1 cellular context compared by ENCODE assay signal in the genomic region with DNA sequence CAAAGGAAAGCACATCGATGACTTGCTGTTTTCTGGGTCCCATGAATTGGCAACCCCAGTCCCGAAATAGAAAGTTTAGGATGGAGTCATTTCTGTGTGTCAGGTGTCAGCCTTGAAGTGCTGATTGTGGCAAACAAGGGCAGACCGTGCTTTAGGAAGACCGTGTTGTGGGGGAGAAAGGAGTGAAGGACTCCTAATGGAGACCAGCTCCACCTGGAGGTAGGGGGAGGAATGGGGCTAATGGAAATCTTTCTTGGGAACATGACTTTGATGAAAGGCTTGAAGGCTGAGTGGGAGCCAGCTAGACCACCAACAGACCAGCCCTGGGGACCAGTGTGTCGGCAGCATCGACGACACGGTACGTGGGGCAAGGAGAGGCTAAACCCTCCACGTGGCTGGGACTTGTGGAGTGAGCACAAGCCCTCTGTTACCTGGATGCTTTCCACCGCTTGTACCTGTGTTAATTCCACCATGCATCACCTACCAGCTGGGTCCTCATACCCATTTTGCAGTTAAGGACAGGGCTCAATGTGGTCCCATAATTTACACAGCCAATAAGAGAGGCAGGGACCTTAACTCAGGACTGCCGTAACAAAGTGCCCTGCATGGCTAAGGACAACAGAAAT.
TF ChIP-seq lines count a peak whose summit lies in the region.

No MANE protein-coding gene starts in this region.

TF ChIP-seq in HepG2, 621 proteins besides CTCF, POLR2A, EP300 and RAD21 (continued from another document and continues in another):
- TF ChIP-seq KDM1A (CRISPR knock-in tag; IDR thresholded peaks at IDR 0.05) (no peak), ERF (CRISPR knock-in tag; IDR thresholded peaks at IDR 0.05) (peak; percentile 90), PAX8 (CRISPR knock-in tag; IDR thresholded peaks at IDR 0.05; ENCODE audit: borderline replicate concordance) (no peak), ZBTB14 (CRISPR knock-in tag; IDR thresholded peaks at IDR 0.05) (no peak), CCAR2 (optimal IDR thresholded peaks at IDR 0.05; ENCODE audit: low read depth, low read length) (no peak), ZFP36 (IDR thresholded peaks at IDR 0.05; ENCODE audit: borderline replicate concordance, low read depth, low read length, partially characterized antibody) (no peak), GTF2F1 (IDR thresholded peaks at IDR 0.05; ENCODE audit: low read length) (0 out of 2 replicates have a peak, but pooled peaks have one; percentile 34), ISL2 (CRISPR knock-in tag; IDR thresholded peaks at IDR 0.05) (no peak), ZNF101 (CRISPR knock-in tag; IDR thresholded peaks at IDR 0.05; ENCODE audit: borderline replicate concordance, low read depth) (no peak), ZNF142 (CRISPR knock-in tag; IDR thresholded peaks at IDR 0.05) (no peak), KDM4B (CRISPR knock-in tag; IDR thresholded peaks at IDR 0.05) (peak; percentile 41; the same call in 1 of the 2 replicates), KDM5A (IDR thresholded peaks at IDR 0.05; ENCODE audit: borderline replicate concordance, low read length) (no peak), MED1 (CRISPR knock-in tag; IDR thresholded peaks at IDR 0.05) (no peak), ARHGAP35 (CRISPR knock-in tag; IDR thresholded peaks at IDR 0.05; ENCODE audit: borderline replicate concordance) (no peak), REPIN1 (CRISPR knock-in tag; IDR thresholded peaks at IDR 0.05; ENCODE audit: borderline replicate concordance, low read depth) (0 out of 2 replicates have a peak, but pooled peaks have one; percentile 46), CREB1 (IDR thresholded peaks at IDR 0.05) (no peak), CREB1 (CRISPR knock-in tag; IDR thresholded peaks at IDR 0.05) (no peak), PBX2 (CRISPR knock-in tag; IDR thresholded peaks at IDR 0.05) (no peak), ZBTB43 (CRISPR knock-in tag; conservative IDR thresholded peaks at IDR 0.05) (no peak), NKX3-1 (CRISPR knock-in tag; IDR thresholded peaks at IDR 0.05) (no peak), KLF12 (CRISPR knock-in tag; IDR thresholded peaks at IDR 0.05; ENCODE audit: borderline replicate concordance) (no peak), ZNF432 (CRISPR knock-in tag; IDR thresholded peaks at IDR 0.05; ENCODE audit: borderline replicate concordance) (no peak), ETV5 (CRISPR knock-in tag; IDR thresholded peaks at IDR 0.05; ENCODE audit: borderline replicate concordance) (no peak), DNMT1 (CRISPR knock-in tag; IDR thresholded peaks at IDR 0.05) (no peak), ZC3H13 (CRISPR knock-in tag; IDR thresholded peaks at IDR 0.05) (no peak; the same call in 1 of the 2 replicates), ZNF75D (CRISPR knock-in tag; IDR thresholded peaks at IDR 0.05; ENCODE audit: borderline replicate concordance) (no peak), ZNF644 (CRISPR knock-in tag; IDR thresholded peaks at IDR 0.05; ENCODE audit: low read depth) (no peak), GATA4 (IDR thresholded peaks at IDR 0.05; ENCODE audit: borderline replicate concordance, low read depth) (no peak), FOXO1 (CRISPR knock-in tag; IDR thresholded peaks at IDR 0.05) (0 out of 2 replicates have a peak, but pooled peaks have one; percentile 40), ZKSCAN5 (CRISPR knock-in tag; IDR thresholded peaks at IDR 0.05) (no peak), ZNF747 (CRISPR knock-in tag; IDR thresholded peaks at IDR 0.05; ENCODE audit: borderline replicate concordance) (peak; percentile 47; the same call in 1 of the 2 replicates), ZSCAN20 (CRISPR knock-in tag; IDR thresholded peaks at IDR 0.05; ENCODE audit: borderline replicate concordance) (no peak), ZNF460 (CRISPR knock-in tag; IDR thresholded peaks at IDR 0.05; ENCODE audit: borderline replicate concordance) (no peak), ARID2 (CRISPR knock-in tag; IDR thresholded peaks at IDR 0.05; ENCODE audit: borderline replicate concordance) (no peak), RXRB (CRISPR knock-in tag; IDR thresholded peaks at IDR 0.05; ENCODE audit: borderline replicate concordance) (peak; percentile 47; the same call in 1 of the 2 replicates), NFE2L2 (IDR thresholded peaks at IDR 0.05; ENCODE audit: low read length) (peak; percentile 20; the same call in 1 of the 2 replicates), ATF7-NPFF (CRISPR knock-in tag; IDR thresholded peaks at IDR 0.05; ENCODE audit: low read depth) (no peak), YY1 (IDR thresholded peaks at IDR 0.05; ENCODE audit: insufficient read depth, insufficient replicate concordance, low read depth, low read length) (no peak), ZNF768 (CRISPR knock-in tag; IDR thresholded peaks at IDR 0.05) (peak; percentile 57; the same call in 1 of the 2 replicates), ZNF557 (CRISPR knock-in tag; IDR thresholded peaks at IDR 0.05) (no peak), ISX (CRISPR knock-in tag; conservative IDR thresholded peaks at IDR 0.05) (no peak), ELF3 (CRISPR knock-in tag; IDR thresholded peaks at IDR 0.05) (peak; percentile 29; the same call in 1 of the 2 replicates), NBN (conservative IDR thresholded peaks at IDR 0.05) (no peak), GZF1 (CRISPR knock-in tag; IDR thresholded peaks at IDR 0.05) (no peak), FOXA3 (CRISPR knock-in tag; IDR thresholded peaks at IDR 0.05) (peak; percentile 42), SIN3A (IDR thresholded peaks at IDR 0.05; ENCODE audit: borderline replicate concordance, low read depth, low read length) (peak; percentile 61; the same call in 1 of the 2 replicates), YEATS2 (CRISPR knock-in tag; IDR thresholded peaks at IDR 0.05; ENCODE audit: borderline replicate concordance) (no peak; the same call in 1 of the 2 replicates), U2AF2 (IDR thresholded peaks at IDR 0.05; ENCODE audit: low read depth, low read length) (no peak), AHR (CRISPR knock-in tag; IDR thresholded peaks at IDR 0.05) (no peak), ZNF207 (IDR thresholded peaks at IDR 0.05; ENCODE audit: borderline replicate concordance) (no peak), SOX6 (IDR thresholded peaks at IDR 0.05) (no peak), SOX6 (CRISPR knock-in tag; IDR thresholded peaks at IDR 0.05) (peak; percentile 25; the same call in 1 of the 2 replicates), CBX2 (IDR thresholded peaks at IDR 0.05; ENCODE audit: low read depth, low read length) (no peak), CBX2 (CRISPR knock-in tag; IDR thresholded peaks at IDR 0.05; ENCODE audit: low read depth) (no peak), KDM3A (CRISPR knock-in tag; IDR thresholded peaks at IDR 0.05; ENCODE audit: low read depth) (no peak), BORCS8-MEF2B (CRISPR knock-in tag; IDR thresholded peaks at IDR 0.05) (no peak), GATAD1 (CRISPR knock-in tag; IDR thresholded peaks at IDR 0.05) (peak; percentile 48; the same call in 1 of the 2 replicates), MATR3 (CRISPR knock-in tag; IDR thresholded peaks at IDR 0.05) (no peak)
- TF ChIP-seq, protein P1, sequence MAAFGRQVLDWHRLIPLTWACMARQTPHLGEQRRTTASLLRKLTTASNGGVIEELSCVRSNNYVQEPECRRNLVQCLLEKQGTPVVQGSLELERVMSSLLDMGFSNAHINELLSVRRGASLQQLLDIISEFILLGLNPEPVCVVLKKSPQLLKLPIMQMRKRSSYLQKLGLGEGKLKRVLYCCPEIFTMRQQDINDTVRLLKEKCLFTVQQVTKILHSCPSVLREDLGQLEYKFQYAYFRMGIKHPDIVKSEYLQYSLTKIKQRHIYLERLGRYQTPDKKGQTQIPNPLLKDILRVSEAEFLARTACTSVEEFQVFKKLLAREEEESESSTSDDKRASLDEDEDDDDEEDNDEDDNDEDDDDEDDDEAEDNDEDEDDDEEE (CRISPR knock-in tag; IDR thresholded peaks at IDR 0.05) = peak; percentile 52; the same call in 1 of the 2 replicates
- TF ChIP-seq, protein P2, sequence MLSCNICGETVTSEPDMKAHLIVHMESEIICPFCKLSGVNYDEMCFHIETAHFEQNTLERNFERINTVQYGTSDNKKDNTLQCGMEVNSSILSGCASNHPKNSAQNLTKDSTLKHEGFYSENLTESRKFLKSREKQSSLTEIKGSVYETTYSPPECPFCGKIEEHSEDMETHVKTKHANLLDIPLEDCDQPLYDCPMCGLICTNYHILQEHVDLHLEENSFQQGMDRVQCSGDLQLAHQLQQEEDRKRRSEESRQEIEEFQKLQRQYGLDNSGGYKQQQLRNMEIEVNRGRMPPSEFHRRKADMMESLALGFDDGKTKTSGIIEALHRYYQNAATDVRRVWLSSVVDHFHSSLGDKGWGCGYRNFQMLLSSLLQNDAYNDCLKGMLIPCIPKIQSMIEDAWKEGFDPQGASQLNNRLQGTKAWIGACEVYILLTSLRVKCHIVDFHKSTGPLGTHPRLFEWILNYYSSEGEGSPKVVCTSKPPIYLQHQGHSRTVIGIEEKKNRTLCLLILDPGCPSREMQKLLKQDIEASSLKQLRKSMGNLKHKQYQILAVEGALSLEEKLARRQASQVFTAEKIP (CRISPR knock-in tag; IDR thresholded peaks at IDR 0.05; ENCODE audit: borderline replicate concordance) = no peak
- TF ChIP-seq, protein P3, sequence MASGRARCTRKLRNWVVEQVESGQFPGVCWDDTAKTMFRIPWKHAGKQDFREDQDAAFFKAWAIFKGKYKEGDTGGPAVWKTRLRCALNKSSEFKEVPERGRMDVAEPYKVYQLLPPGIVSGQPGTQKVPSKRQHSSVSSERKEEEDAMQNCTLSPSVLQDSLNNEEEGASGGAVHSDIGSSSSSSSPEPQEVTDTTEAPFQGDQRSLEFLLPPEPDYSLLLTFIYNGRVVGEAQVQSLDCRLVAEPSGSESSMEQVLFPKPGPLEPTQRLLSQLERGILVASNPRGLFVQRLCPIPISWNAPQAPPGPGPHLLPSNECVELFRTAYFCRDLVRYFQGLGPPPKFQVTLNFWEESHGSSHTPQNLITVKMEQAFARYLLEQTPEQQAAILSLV (CRISPR knock-in tag; IDR thresholded peaks at IDR 0.05; ENCODE audit: borderline replicate concordance) = no peak
